ENCODE assay signal across 22 cellular contexts in the genomic region with DNA sequence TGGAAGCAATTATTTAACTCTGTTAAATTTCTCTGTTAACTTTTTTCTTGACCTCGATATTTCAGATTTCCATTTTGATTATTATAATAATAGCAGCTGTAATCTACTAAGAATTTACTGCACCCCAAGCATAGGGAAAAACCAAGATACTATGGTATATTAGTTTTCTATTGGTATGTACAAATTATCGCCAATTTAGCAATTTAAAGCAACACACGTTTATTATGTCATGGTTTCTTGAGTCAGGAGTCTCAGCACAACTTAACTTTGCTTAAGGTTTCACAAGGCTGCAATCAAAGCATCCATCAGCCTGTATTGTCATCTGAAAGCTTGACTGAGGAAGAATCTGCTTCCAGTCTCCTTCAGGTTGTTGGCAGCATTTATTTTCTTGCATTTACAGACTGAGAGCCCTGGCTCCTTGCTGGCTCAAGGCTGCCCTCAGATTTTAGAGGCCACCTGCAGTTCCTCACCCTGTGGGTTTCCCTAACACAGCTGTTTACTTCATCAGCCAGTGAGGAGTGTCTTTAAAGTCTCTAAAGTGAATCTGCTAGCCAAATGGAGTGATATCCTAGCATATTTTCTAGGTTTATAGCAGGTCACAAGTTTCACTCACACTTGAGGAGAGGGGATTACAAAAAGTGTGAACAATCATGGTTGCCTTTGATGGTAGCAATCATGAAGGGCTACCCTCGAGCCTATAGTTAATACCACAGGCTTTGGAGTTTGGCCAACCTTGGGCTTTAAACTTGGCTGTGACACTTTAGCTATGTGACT. TPM values are rescaled to one million over a fixed set of nuclear protein-coding genes. Genes with fewer than 3 reads are reported as not detected.
DNase-seq lines count a peak whose midpoint lies in the region; ATAC-seq, FAIRE-seq and TF ChIP-seq lines count a peak whose summit lies in the region.
"Had no signal": no experiment of that assay in that cellular context is flagged by ENCODE, and none has a peak within 500 bp of the region (broad histone marks: within the 10 kb centered on the region; RNA-seq: fewer than 3 reads in every experiment).

No MANE protein-coding gene starts in this region.

- H3K27me3 ChIP-seq in IMR-90 (ENCODE audit: control insufficient read depth, insufficient read depth, low read length) (no peaks in the 10 kb centered on the region), mesenchymal stem cell (ENCODE audit: control insufficient read depth in 1 of 2, insufficient read depth in 1 of 2, low read length in 2 of 2) (no peaks in the 10 kb centered on the region), right cardiac atrium (ENCODE audit: control insufficient read depth, insufficient read depth) (no peaks in the 10 kb centered on the region)
- H3K27me3 ChIP-seq: body of pancreas, colonic mucosa, spleen, tibial artery had no signal

- no peak overlapping the region for H3K9ac ChIP-seq in IMR-90 (ENCODE audit: low read depth, low read length)
- no peak overlapping the region for H3K9ac ChIP-seq in mesenchymal stem cell (ENCODE audit: low read length)
- H3K9ac ChIP-seq: GM23248 had no signal

- TF ChIP-seq POLR2A in GM12891 (IDR thresholded peaks at IDR 0.05; ENCODE audit: low read depth, low read length) (no peak), IMR-90 (IDR thresholded peaks at IDR 0.05; ENCODE audit: low read depth, low read length) (no peak)

- no peak overlapping the region for H3K14ac ChIP-seq in IMR-90 (replicated peaks; ENCODE audit: low read depth, low read length)
- H3K14ac ChIP-seq in mesenchymal stem cell (ENCODE audit: low read length in 2 of 2) = no peak overlapping the region

- H2BK12ac ChIP-seq in mesenchymal stem cell (ENCODE audit: low read length in 2 of 2) = peak overlapping the region in 1 of 2 experiments; percentile 52

- WGBS in IMR-90 (ENCODE audit: extremely low coverage in 2 of 2, insufficient read length in 1 of 2), 2 experiments = no CpG with 5 or more reads among the region's 4 CpGs
- 94% methylated on average over 3 of the region's 4 CpGs for WGBS in mesenchymal stem cell
- WGBS in right cardiac atrium = 82% methylated on average over 4 of the region's 4 CpGs

- no peak overlapping the region for H2BK120ac ChIP-seq in IMR-90 (ENCODE audit: low read depth, low read length)
- H2BK120ac ChIP-seq in mesenchymal stem cell (ENCODE audit: low read depth, low read length) = no peak overlapping the region

- POLR2A ChIA-PET in IMR-90 (lab: Charles Lee; ENCODE audit: unreplicated experiment) = no interaction called here

- H2BK5ac ChIP-seq in IMR-90 (ENCODE audit: low read depth, low read length, poor library complexity, severe bottlenecking) (no peak overlapping the region), mesenchymal stem cell (ENCODE audit: low read depth, low read length, poor library complexity, severe bottlenecking) (no peak overlapping the region)

- H2BK15ac ChIP-seq in IMR-90 (ENCODE audit: low read depth, low read length) (no peak overlapping the region), mesenchymal stem cell (ENCODE audit: low read depth, poor library complexity, severe bottlenecking) (no peak overlapping the region)

- no peak overlapping the region for H2AK9ac ChIP-seq in IMR-90 (replicated peaks; ENCODE audit: low read depth, low read length, poor library complexity)

- H3K23ac ChIP-seq in IMR-90 (ENCODE audit: low read depth, low read length) (no peak overlapping the region), mesenchymal stem cell (ENCODE audit: low read length in 2 of 2) (no peak overlapping the region)

- H3K9me1 ChIP-seq in IMR-90 (ENCODE audit: insufficient read depth, low read length) = no peaks in the 10 kb centered on the region

- CTCF ChIA-PET in IMR-90 (lab: Yijun Ruan, JAX) = no interaction called here

- no peak for TF ChIP-seq RAD21 in IMR-90 (IDR thresholded peaks at IDR 0.05; ENCODE audit: low read length)

- H3K4me1 ChIP-seq in IMR-90 (ENCODE audit: control insufficient read depth, insufficient read depth, low read length) (peaks cover 4% of the 10 kb centered on the region), mesenchymal stem cell (ENCODE audit: control insufficient read depth, insufficient read depth, low read depth, low read length) (no peaks in the 10 kb centered on the region), right cardiac atrium (ENCODE audit: control insufficient read depth, insufficient read depth, low read length) (peaks cover 4% of the 10 kb centered on the region)
- H3K4me1 ChIP-seq: colonic mucosa had no signal

- no peak overlapping the region for H3K4me3 ChIP-seq in IMR-90 (ENCODE audit: insufficient read depth, low read depth, low read length)
- no peak overlapping the region for H3K4me3 ChIP-seq in mesenchymal stem cell (ENCODE audit: insufficient read depth in 1 of 2, low read depth in 1 of 2, low read length in 2 of 2)
- H3K4me3 ChIP-seq in right cardiac atrium (ENCODE audit: low read length) = no peak overlapping the region
- H3K4me3 ChIP-seq: body of pancreas, colonic mucosa, GM23248, lower lobe of right lung, spleen, tibial artery had no signal

- H3K36me3 ChIP-seq in IMR-90 (ENCODE audit: control insufficient read depth, insufficient read depth, low read length) (no peaks in the 10 kb centered on the region), mesenchymal stem cell (ENCODE audit: control insufficient read depth in 1 of 2, insufficient read depth in 2 of 2, low read depth in 1 of 2, low read length in 2 of 2) (no peaks in the 10 kb centered on the region)
- H3K36me3 ChIP-seq: colonic mucosa, lower lobe of right lung, spleen, tibial artery had no signal

- FAIRE-seq in GM12891 (lab: Jason Lieb, UNC) = no peak

- H3K79me1 ChIP-seq in IMR-90 (ENCODE audit: low read depth in 1 of 2, low read length in 2 of 2) = peaks cover 0 to 4% of the 10 kb centered on the region in 2 experiments; a peak in 1 of 4 replicates
- H3K79me1 ChIP-seq in mesenchymal stem cell (replicated peaks; ENCODE audit: low read length, poor library complexity, severe bottlenecking) = no peaks in the 10 kb centered on the region

- dilution Hi-C loops in IMR-90 (cut with HindIII; ENCODE audit: low sequenced_read_pairs, unreplicated experiment) = no loop called here

- intact Hi-C loops in IMR-90 (cut with micrococcal nuclease) = no loop called here
- intact Hi-C loops in right cardiac atrium (cut with DNase I) = no loop called here
- intact Hi-C loops in posterior vena cava (cut with DNase I) = no loop called here

- H2BK20ac ChIP-seq in IMR-90 (ENCODE audit: low read depth, low read length) = no peak overlapping the region

- ATAC-seq in IMR-90 (ENCODE audit: low read depth) = no peak
- no peak for ATAC-seq in right cardiac atrium
- ATAC-seq: activated T-cell treated with anti-CD3 and anti-CD28 coated beads, Interleukin-2, amount 50 U/mL, for 4 hours; body of pancreas; lower lobe of right lung; naive thymus-derived CD4-positive, alpha-beta T cell had no signal

- H3K4ac ChIP-seq in IMR-90 (ENCODE audit: low read depth, low read length) = no peak overlapping the region
- H3K4ac ChIP-seq in mesenchymal stem cell (ENCODE audit: low read depth in 1 of 2, low read length in 2 of 2) = no peak overlapping the region

- no peak overlapping the region for H4K5ac ChIP-seq in IMR-90 (ENCODE audit: low read depth, low read length)

- H3K27ac ChIP-seq in IMR-90 (ENCODE audit: insufficient read depth, low read length) (no peak overlapping the region), mesenchymal stem cell (ENCODE audit: low read length, poor library complexity, severe bottlenecking) (no peak overlapping the region), right cardiac atrium (ENCODE audit: low read length) (no peak overlapping the region)
- H3K27ac ChIP-seq: colonic mucosa, GM23248, lower lobe of right lung, spleen, tibial artery had no signal

- H2AK5ac ChIP-seq in IMR-90 (ENCODE audit: low read depth, low read length) = no peak overlapping the region
- no peak overlapping the region for H2AK5ac ChIP-seq in mesenchymal stem cell (ENCODE audit: low read length, severe bottlenecking)

- H3K56ac ChIP-seq in IMR-90 (ENCODE audit: extremely low read depth, insufficient read depth, low read length) = no peak overlapping the region

- H4K20me1 ChIP-seq in IMR-90 (ENCODE audit: insufficient read depth, low read length) = no peaks in the 10 kb centered on the region

- no peak overlapping the region for H4K91ac ChIP-seq in IMR-90 (ENCODE audit: insufficient read depth, low read depth, low read length)
- no peak overlapping the region for H4K91ac ChIP-seq in mesenchymal stem cell (ENCODE audit: low read length)

- in situ Hi-C loops in IMR-90 (cut with MboI; ENCODE audit: low sequenced_read_pairs) (no loop called here), SK-MEL-5 (cut with HindIII; ENCODE audit: low pct_unique_long_range_greater_than_20kb, low sequenced_read_pairs) (no loop called here)

- H2AFZ ChIP-seq in IMR-90 (replicated peaks; ENCODE audit: low read length, poor library complexity) = no peak overlapping the region
- peak overlapping the region; percentile 27 for H2AFZ ChIP-seq in mesenchymal stem cell (ENCODE audit: low read depth, low read length)
- H2AFZ ChIP-seq: GM23248 had no signal

- H3K18ac ChIP-seq in IMR-90 (ENCODE audit: low read depth, low read length) = no peak overlapping the region
- peak overlapping the region in 1 of 2 experiments; percentile 4 for H3K18ac ChIP-seq in mesenchymal stem cell (ENCODE audit: low read depth in 1 of 2, low read length in 2 of 2)

- H4K8ac ChIP-seq in IMR-90 (ENCODE audit: low read depth in 2 of 2, low read length in 2 of 2) (no peak overlapping the region), mesenchymal stem cell (ENCODE audit: low read length) (no peak overlapping the region)

- TF ChIP-seq CTCF in IMR-90 (conservative IDR thresholded peaks at IDR 0.05; ENCODE audit: low read depth, low read length) = no peak

- DNase-seq in GM12891 (ENCODE audit: insufficient read length, low spot score) (no peak), IMR-90 (no peak), SK-MEL-5 (ENCODE audit: low read depth, low spot score) (peak; percentile 19), mesenchymal stem cell (no peak), NCI-H774 (lab: John Stamatoyannopoulos, UW) (no peak), right cardiac atrium (no peak), hippocampal formation (lab: John Stamatoyannopoulos, UW) (no peak), posterior vena cava (ENCODE audit: low spot score) (no peak)
- DNase-seq: activated CD4-positive, alpha-beta T cell treated with anti-CD3 and anti-CD28 coated beads, Interleukin-2, amount 50 U/mL, for 48 hours; activated T-cell treated with anti-CD3 and anti-CD28 coated beads, Interleukin-2, amount 50 U/mL, for 4 hours; AML-193; colonic mucosa; foreskin melanocyte; GDM1; GM23248; lower lobe of right lung; naive thymus-derived CD4-positive, alpha-beta T cell; NCI-H2029 treated with DMSO at 0.1 percent for 48 hours; NCI-H510A; spleen; tibial artery had no signal

- no peaks in the 10 kb centered on the region for H3K9me3 ChIP-seq in IMR-90 (ENCODE audit: control insufficient read depth, insufficient read depth, low read length)
- no peaks in the 10 kb centered on the region for H3K9me3 ChIP-seq in mesenchymal stem cell (ENCODE audit: control insufficient read depth, low read length)
- no peaks in the 10 kb centered on the region for H3K9me3 ChIP-seq in right cardiac atrium (ENCODE audit: control insufficient read depth, low read length)
- H3K9me3 ChIP-seq: body of pancreas, colonic mucosa, lower lobe of right lung, spleen, tibial artery had no signal

- H3K4me2 ChIP-seq in IMR-90 (ENCODE audit: low read depth, low read length) (no peak overlapping the region), mesenchymal stem cell (ENCODE audit: low read length, poor library complexity, severe bottlenecking) (no peak overlapping the region)

- BruUV-seq in IMR-90 (replicated peaks; lab: Mats Ljungman, UMichigan) = no TSS peak

RNA-seq across cellular contexts. Expression of a gene that starts 4.4 kb away (rescaled TPM):
- 6.4 TPM for polyA plus RNA-seq in GM12891 (2012; ENCODE audit: low read depth, missing spikeins)
- total RNA-seq in IMR-90 (2012; rRNA removed) (18.1 and 23.3 TPM in 2 replicates), right cardiac atrium (10 to 100 TPM; 12.8 to 14.8 (median 13.4) TPM), posterior vena cava (10 to 100 TPM; 18.7 to 22.9 TPM)
- polyA plus RNA-seq in IMR-90 (2012; rRNA removed) (5.2 and 7.1 TPM in 2 replicates), right cardiac atrium (8.5 TPM)
- 0.90 and 1.1 TPM in 2 replicates for polyA plus RNA-seq in IMR-90 (2012; cell fraction: cytosol; rRNA removed)
- 1.6 and 15.7 TPM in 2 replicates for polyA plus RNA-seq in IMR-90 (2012; cell fraction: nucleus; rRNA removed; ENCODE audit: low replicate concordance)
- 31.8 and 32.4 TPM in 2 replicates for total RNA-seq in SK-MEL-5 (2014; rRNA removed; shearing (Covaris generic))
- 12.9 and 19.7 TPM in 2 replicates for polyA plus RNA-seq in SK-MEL-5 (2015; cell fraction: cytosol; rRNA removed)
- polyA plus RNA-seq in SK-MEL-5 (2015; cell fraction: nucleus; rRNA removed) = 54.5 and 60.5 TPM in 2 replicates
- polyA plus RNA-seq in mesenchymal stem cell (2013, experiment 1 of 2) = 14.1 TPM
- polyA plus RNA-seq in mesenchymal stem cell (2013, experiment 2 of 2) = 15.1 TPM
